1 cellular context compared by ENCODE assay signal in genomic region chr1:8742022-8742924, GRCh38.
TF ChIP-seq lines count a peak whose summit lies in the region.

No MANE protein-coding gene starts in this region.

TF ChIP-seq in HepG2, 621 proteins besides CTCF, POLR2A, EP300 and RAD21 (continued from another document and continues in another):
- TF ChIP-seq JDP2 (CRISPR knock-in tag; IDR thresholded peaks at IDR 0.05; ENCODE audit: borderline replicate concordance) (no peak), SMC3 (IDR thresholded peaks at IDR 0.05; ENCODE audit: low read length) (no peak; the same call in none of the 2 replicates), KAT8 (CRISPR knock-in tag; IDR thresholded peaks at IDR 0.05) (peak; percentile 92), ZNF20 (CRISPR knock-in tag; IDR thresholded peaks at IDR 0.05) (no peak), NFATC3 (CRISPR knock-in tag; IDR thresholded peaks at IDR 0.05) (no peak), ZFP37 (CRISPR knock-in tag; IDR thresholded peaks at IDR 0.05; ENCODE audit: borderline replicate concordance) (no peak), STAG1 (CRISPR knock-in tag; IDR thresholded peaks at IDR 0.05) (peak; percentile 19; the same call in 1 of the 2 replicates), ATAD3A (CRISPR knock-in tag; IDR thresholded peaks at IDR 0.05) (no peak), ZNF770 (CRISPR knock-in tag; IDR thresholded peaks at IDR 0.05) (peak; percentile 93), PBX2 (CRISPR knock-in tag; IDR thresholded peaks at IDR 0.05) (no peak), ZBTB8A (CRISPR knock-in tag; IDR thresholded peaks at IDR 0.05; ENCODE audit: borderline replicate concordance, low read depth) (no peak), ZFAT (CRISPR knock-in tag; conservative IDR thresholded peaks at IDR 0.05) (no peak), ZFP36 (IDR thresholded peaks at IDR 0.05; ENCODE audit: borderline replicate concordance, low read depth, low read length, partially characterized antibody) (peak; percentile 83), PCBP1 (IDR thresholded peaks at IDR 0.05; ENCODE audit: borderline replicate concordance, low read depth, low read length) (no peak), ASH2L (IDR thresholded peaks at IDR 0.05; ENCODE audit: insufficient read length, low read depth, low read length) (peak; percentile 91), ZNF720 (CRISPR knock-in tag; IDR thresholded peaks at IDR 0.05) (no peak), FOXO1 (CRISPR knock-in tag; IDR thresholded peaks at IDR 0.05) (peak; percentile 99), FOSL1 (CRISPR knock-in tag; IDR thresholded peaks at IDR 0.05; ENCODE audit: borderline replicate concordance) (peak; percentile 56; the same call in 1 of the 2 replicates), NFE2L2 (IDR thresholded peaks at IDR 0.05; ENCODE audit: low read length) (no peak), MED8 (CRISPR knock-in tag; IDR thresholded peaks at IDR 0.05; ENCODE audit: insufficient replicate concordance) (no peak), GPBP1L1 (CRISPR knock-in tag; IDR thresholded peaks at IDR 0.05) (no peak), REPIN1 (CRISPR knock-in tag; IDR thresholded peaks at IDR 0.05; ENCODE audit: borderline replicate concordance, low read depth) (peak; percentile 72; the same call in 1 of the 2 replicates), CBFB (CRISPR knock-in tag; IDR thresholded peaks at IDR 0.05) (peak; percentile 88), FOXC1 (CRISPR knock-in tag; IDR thresholded peaks at IDR 0.05; ENCODE audit: borderline replicate concordance) (no peak), FOSL2 (CRISPR knock-in tag; IDR thresholded peaks at IDR 0.05) (peak; percentile 56), ZNF670 (CRISPR knock-in tag; IDR thresholded peaks at IDR 0.05; ENCODE audit: borderline replicate concordance) (0 out of 2 replicates have a peak, but pooled peaks have one; percentile 20), AHDC1 (CRISPR knock-in tag; IDR thresholded peaks at IDR 0.05; ENCODE audit: borderline replicate concordance) (peak; percentile 98), TCF12 (IDR thresholded peaks at IDR 0.05) (no peak), TCF12 (CRISPR knock-in tag; IDR thresholded peaks at IDR 0.05) (peak; percentile 90; the same call in 1 of the 2 replicates)
- TF ChIP-seq, protein P1, sequence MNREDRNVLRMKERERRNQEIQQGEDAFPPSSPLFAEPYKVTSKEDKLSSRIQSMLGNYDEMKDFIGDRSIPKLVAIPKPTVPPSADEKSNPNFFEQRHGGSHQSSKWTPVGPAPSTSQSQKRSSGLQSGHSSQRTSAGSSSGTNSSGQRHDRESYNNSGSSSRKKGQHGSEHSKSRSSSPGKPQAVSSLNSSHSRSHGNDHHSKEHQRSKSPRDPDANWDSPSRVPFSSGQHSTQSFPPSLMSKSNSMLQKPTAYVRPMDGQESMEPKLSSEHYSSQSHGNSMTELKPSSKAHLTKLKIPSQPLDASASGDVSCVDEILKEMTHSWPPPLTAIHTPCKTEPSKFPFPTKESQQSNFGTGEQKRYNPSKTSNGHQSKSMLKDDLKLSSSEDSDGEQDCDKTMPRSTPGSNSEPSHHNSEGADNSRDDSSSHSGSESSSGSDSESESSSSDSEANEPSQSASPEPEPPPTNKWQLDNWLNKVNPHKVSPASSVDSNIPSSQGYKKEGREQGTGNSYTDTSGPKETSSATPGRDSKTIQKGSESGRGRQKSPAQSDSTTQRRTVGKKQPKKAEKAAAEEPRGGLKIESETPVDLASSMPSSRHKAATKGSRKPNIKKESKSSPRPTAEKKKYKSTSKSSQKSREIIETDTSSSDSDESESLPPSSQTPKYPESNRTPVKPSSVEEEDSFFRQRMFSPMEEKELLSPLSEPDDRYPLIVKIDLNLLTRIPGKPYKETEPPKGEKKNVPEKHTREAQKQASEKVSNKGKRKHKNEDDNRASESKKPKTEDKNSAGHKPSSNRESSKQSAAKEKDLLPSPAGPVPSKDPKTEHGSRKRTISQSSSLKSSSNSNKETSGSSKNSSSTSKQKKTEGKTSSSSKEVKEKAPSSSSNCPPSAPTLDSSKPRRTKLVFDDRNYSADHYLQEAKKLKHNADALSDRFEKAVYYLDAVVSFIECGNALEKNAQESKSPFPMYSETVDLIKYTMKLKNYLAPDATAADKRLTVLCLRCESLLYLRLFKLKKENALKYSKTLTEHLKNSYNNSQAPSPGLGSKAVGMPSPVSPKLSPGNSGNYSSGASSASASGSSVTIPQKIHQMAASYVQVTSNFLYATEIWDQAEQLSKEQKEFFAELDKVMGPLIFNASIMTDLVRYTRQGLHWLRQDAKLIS (CRISPR knock-in tag; IDR thresholded peaks at IDR 0.05), result peak; percentile 88; the same call in 1 of the 2 replicates
- TF ChIP-seq, protein P2, sequence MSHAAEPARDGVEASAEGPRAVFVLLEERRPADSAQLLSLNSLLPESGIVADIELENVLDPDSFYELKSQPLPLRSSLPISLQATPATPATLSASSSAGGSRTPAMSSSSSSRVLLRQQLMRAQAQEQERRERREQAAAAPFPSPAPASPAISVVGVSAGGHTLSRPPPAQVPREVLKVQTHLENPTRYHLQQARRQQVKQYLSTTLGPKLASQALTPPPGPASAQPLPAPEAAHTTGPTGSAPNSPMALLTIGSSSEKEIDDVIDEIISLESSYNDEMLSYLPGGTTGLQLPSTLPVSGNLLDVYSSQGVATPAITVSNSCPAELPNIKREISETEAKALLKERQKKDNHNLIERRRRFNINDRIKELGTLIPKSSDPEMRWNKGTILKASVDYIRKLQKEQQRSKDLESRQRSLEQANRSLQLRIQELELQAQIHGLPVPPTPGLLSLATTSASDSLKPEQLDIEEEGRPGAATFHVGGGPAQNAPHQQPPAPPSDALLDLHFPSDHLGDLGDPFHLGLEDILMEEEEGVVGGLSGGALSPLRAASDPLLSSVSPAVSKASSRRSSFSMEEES (CRISPR knock-in tag; IDR thresholded peaks at IDR 0.05), result peak; percentile 94
- TF ChIP-seq, protein P3, sequence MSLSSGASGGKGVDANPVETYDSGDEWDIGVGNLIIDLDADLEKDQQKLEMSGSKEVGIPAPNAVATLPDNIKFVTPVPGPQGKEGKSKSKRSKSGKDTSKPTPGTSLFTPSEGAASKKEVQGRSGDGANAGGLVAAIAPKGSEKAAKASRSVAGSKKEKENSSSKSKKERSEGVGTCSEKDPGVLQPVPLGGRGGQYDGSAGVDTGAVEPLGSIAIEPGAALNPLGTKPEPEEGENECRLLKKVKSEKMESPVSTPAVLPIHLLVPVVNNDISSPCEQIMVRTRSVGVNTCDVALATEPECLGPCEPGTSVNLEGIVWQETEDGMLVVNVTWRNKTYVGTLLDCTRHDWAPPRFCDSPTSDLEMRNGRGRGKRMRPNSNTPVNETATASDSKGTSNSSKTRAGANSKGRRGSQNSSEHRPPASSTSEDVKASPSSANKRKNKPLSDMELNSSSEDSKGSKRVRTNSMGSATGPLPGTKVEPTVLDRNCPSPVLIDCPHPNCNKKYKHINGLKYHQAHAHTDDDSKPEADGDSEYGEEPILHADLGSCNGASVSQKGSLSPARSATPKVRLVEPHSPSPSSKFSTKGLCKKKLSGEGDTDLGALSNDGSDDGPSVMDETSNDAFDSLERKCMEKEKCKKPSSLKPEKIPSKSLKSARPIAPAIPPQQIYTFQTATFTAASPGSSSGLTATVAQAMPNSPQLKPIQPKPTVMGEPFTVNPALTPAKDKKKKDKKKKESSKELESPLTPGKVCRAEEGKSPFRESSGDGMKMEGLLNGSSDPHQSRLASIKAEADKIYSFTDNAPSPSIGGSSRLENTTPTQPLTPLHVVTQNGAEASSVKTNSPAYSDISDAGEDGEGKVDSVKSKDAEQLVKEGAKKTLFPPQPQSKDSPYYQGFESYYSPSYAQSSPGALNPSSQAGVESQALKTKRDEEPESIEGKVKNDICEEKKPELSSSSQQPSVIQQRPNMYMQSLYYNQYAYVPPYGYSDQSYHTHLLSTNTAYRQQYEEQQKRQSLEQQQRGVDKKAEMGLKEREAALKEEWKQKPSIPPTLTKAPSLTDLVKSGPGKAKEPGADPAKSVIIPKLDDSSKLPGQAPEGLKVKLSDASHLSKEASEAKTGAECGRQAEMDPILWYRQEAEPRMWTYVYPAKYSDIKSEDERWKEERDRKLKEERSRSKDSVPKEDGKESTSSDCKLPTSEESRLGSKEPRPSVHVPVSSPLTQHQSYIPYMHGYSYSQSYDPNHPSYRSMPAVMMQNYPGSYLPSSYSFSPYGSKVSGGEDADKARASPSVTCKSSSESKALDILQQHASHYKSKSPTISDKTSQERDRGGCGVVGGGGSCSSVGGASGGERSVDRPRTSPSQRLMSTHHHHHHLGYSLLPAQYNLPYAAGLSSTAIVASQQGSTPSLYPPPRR (CRISPR knock-in tag; IDR thresholded peaks at IDR 0.05; ENCODE audit: borderline replicate concordance), result peak; percentile 99
- TF ChIP-seq, protein P4, sequence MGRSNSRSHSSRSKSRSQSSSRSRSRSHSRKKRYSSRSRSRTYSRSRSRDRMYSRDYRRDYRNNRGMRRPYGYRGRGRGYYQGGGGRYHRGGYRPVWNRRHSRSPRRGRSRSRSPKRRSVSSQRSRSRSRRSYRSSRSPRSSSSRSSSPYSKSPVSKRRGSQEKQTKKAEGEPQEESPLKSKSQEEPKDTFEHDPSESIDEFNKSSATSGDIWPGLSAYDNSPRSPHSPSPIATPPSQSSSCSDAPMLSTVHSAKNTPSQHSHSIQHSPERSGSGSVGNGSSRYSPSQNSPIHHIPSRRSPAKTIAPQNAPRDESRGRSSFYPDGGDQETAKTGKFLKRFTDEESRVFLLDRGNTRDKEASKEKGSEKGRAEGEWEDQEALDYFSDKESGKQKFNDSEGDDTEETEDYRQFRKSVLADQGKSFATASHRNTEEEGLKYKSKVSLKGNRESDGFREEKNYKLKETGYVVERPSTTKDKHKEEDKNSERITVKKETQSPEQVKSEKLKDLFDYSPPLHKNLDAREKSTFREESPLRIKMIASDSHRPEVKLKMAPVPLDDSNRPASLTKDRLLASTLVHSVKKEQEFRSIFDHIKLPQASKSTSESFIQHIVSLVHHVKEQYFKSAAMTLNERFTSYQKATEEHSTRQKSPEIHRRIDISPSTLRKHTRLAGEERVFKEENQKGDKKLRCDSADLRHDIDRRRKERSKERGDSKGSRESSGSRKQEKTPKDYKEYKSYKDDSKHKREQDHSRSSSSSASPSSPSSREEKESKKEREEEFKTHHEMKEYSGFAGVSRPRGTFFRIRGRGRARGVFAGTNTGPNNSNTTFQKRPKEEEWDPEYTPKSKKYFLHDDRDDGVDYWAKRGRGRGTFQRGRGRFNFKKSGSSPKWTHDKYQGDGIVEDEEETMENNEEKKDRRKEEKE (IDR thresholded peaks at IDR 0.05), result no peak
